ENCODE assay signal across 27 cellular contexts in genomic region chr7:87013136-87013840, GRCh38. TPM values are rescaled to one million over a fixed set of nuclear protein-coding genes. Genes with fewer than 3 reads are reported as not detected.
DNase-seq lines count a peak whose midpoint lies in the region; ATAC-seq, FAIRE-seq and TF ChIP-seq lines count a peak whose summit lies in the region.
"Had no signal": no experiment of that assay in that cellular context is flagged by ENCODE, and none has a peak within 500 bp of the region (broad histone marks: within the 10 kb centered on the region; RNA-seq: fewer than 3 reads in every experiment).

No MANE protein-coding gene starts in this region.

- H4K8ac ChIP-seq in IMR-90 (ENCODE audit: low read depth in 2 of 2, low read length in 2 of 2) (no peak overlapping the region), mesenchymal stem cell (ENCODE audit: low read length) (no peak overlapping the region)

- H3K4me2 ChIP-seq in A549 (no peak overlapping the region), IMR-90 (ENCODE audit: low read depth, low read length) (no peak overlapping the region), mesenchymal stem cell (ENCODE audit: low read length, poor library complexity, severe bottlenecking) (no peak overlapping the region)
- H3K4me2 ChIP-seq: BLaER1 had no signal

- H4K5ac ChIP-seq in IMR-90 (ENCODE audit: low read depth, low read length), result no peak overlapping the region

- ATAC-seq in A549 (no peak), IMR-90 (ENCODE audit: low read depth) (no peak), WTC11 (peak; percentile 26; the same call in 1 of the 2 replicates), SK-N-SH treated with all-trans-retinoic acid at 6 μM for 48 hours (no peak)
- ATAC-seq: GM12878 had no signal

- no peaks in the 10 kb centered on the region for H3K27me3 Mint-ChIP-seq in WTC11 (ENCODE audit: low read depth)

- H2BK15ac ChIP-seq in IMR-90 (ENCODE audit: low read depth, low read length) (no peak overlapping the region), mesenchymal stem cell (ENCODE audit: low read depth, poor library complexity, severe bottlenecking) (no peak overlapping the region)

- H3K18ac ChIP-seq in IMR-90 (ENCODE audit: low read depth, low read length) (no peak overlapping the region), mesenchymal stem cell (ENCODE audit: low read depth in 1 of 2, low read length in 2 of 2) (no peak overlapping the region)

- CTCF ChIA-PET in A549 (lab: Yijun Ruan, JAX), result interaction anchor here (1.3 kb wide), 1 partner anchor 10 kb away, joined by 3 read pairs; no protein-coding TSS in a partner anchor
- CTCF ChIA-PET in IMR-90 (lab: Yijun Ruan, JAX), result no interaction called here
- CTCF ChIA-PET in WTC11 (lab: Charles Lee), result interaction anchor here (0.7 kb wide), 1 partner anchor 24 kb away, joined by 3 read pairs; no protein-coding TSS in a partner anchor

- H3K27ac ChIP-seq in A549 (no peak overlapping the region), IMR-90 (ENCODE audit: insufficient read depth, low read length) (no peak overlapping the region), mesenchymal stem cell (ENCODE audit: low read length, poor library complexity, severe bottlenecking) (no peak overlapping the region)
- H3K27ac ChIP-seq: 22Rv1, BLaER1 had no signal

- H2BK5ac ChIP-seq in IMR-90 (ENCODE audit: low read depth, low read length, poor library complexity, severe bottlenecking) (no peak overlapping the region), mesenchymal stem cell (ENCODE audit: low read depth, low read length, poor library complexity, severe bottlenecking) (no peak overlapping the region)

- no peak overlapping the region for H3K4me3 Mint-ChIP-seq in WTC11
- H3K4me3 Mint-ChIP-seq: CD14-positive monocyte; CD4-positive, alpha-beta memory T cell; CD4-positive, CD25-positive, alpha-beta regulatory T cell; CD8-positive, alpha-beta memory T cell had no signal

- H3K4me3 ChIP-seq in A549 (no peak overlapping the region), IMR-90 (ENCODE audit: insufficient read depth, low read depth, low read length) (no peak overlapping the region), mesenchymal stem cell (ENCODE audit: insufficient read depth in 1 of 2, low read depth in 1 of 2, low read length in 2 of 2) (no peak overlapping the region)
- H3K4me3 ChIP-seq: BLaER1, GM12878 had no signal

- H4K20me1 ChIP-seq in IMR-90 (ENCODE audit: insufficient read depth, low read length), result no peaks in the 10 kb centered on the region
- H4K20me1 ChIP-seq: BLaER1 had no signal

- TF ChIP-seq CTCF in A549 (IDR thresholded peaks at IDR 0.05), result no peak
- TF ChIP-seq CTCF in IMR-90 (conservative IDR thresholded peaks at IDR 0.05; ENCODE audit: low read depth, low read length), result no peak
- TF ChIP-seq CTCF in WTC11 (IDR thresholded peaks at IDR 0.05), result no peak

- no peak overlapping the region for H2AFZ ChIP-seq in IMR-90 (replicated peaks; ENCODE audit: low read length, poor library complexity)
- no peak overlapping the region for H2AFZ ChIP-seq in mesenchymal stem cell (ENCODE audit: low read depth, low read length)

- no peaks in the 10 kb centered on the region for H3K9me3 ChIP-seq in A549
- H3K9me3 ChIP-seq in IMR-90 (ENCODE audit: control insufficient read depth, insufficient read depth, low read length), result no peaks in the 10 kb centered on the region
- no peaks in the 10 kb centered on the region for H3K9me3 ChIP-seq in mesenchymal stem cell (ENCODE audit: control insufficient read depth, low read length)
- H3K9me3 ChIP-seq: BE2C, BLaER1 had no signal

- H3K4me1 ChIP-seq in A549 (no peaks in the 10 kb centered on the region), IMR-90 (ENCODE audit: control insufficient read depth, insufficient read depth, low read length) (no peaks in the 10 kb centered on the region), mesenchymal stem cell (ENCODE audit: control insufficient read depth, insufficient read depth, low read depth, low read length) (no peaks in the 10 kb centered on the region)
- H3K4me1 ChIP-seq: BE2C, BLaER1 had no signal

- no peak overlapping the region for H3K56ac ChIP-seq in IMR-90 (ENCODE audit: extremely low read depth, insufficient read depth, low read length)

- H3K23ac ChIP-seq in IMR-90 (ENCODE audit: low read depth, low read length) (no peak overlapping the region), mesenchymal stem cell (ENCODE audit: low read length in 2 of 2) (no peak overlapping the region)

- no peak overlapping the region for H2AK9ac ChIP-seq in IMR-90 (replicated peaks; ENCODE audit: low read depth, low read length, poor library complexity)

- H3K79me1 ChIP-seq in IMR-90 (ENCODE audit: low read depth in 1 of 2, low read length in 2 of 2) (no peaks in the 10 kb centered on the region), mesenchymal stem cell (replicated peaks; ENCODE audit: low read length, poor library complexity, severe bottlenecking) (no peaks in the 10 kb centered on the region)

- no peak for FAIRE-seq in A549 (lab: Jason Lieb, UNC)
- FAIRE-seq: GM12878, GM19239 had no signal

- WGBS in A549 (ENCODE audit: missing lambda C conversion rate), result 2% methylated on average over 3 of the region's 3 CpGs
- no CpG with 5 or more reads among the region's 3 CpGs for WGBS in IMR-90 (ENCODE audit: extremely low coverage in 2 of 2, insufficient read length in 1 of 2), 2 experiments
- 85% methylated on average over 2 of the region's 3 CpGs for WGBS in mesenchymal stem cell

- DNase-seq in NCI-H82 (lab: John Stamatoyannopoulos, UW) (peak; percentile 53), NCI-H82 treated with DMSO at 0.1 percent for 48 hours (lab: John Stamatoyannopoulos, UW; ENCODE audit: unreplicated experiment) (no peak), A549 (ENCODE audit: low read depth in 1 of 2, low spot score in 1 of 2) (no peak), IMR-90 (no peak), WTC11 (ENCODE audit: low spot score) (no peak), mesenchymal stem cell (no peak)
- DNase-seq in activated effector memory CD4-positive, alpha-beta T cell treated with anti-CD3 and anti-CD28 coated beads, Interleukin-2, amount 50 U/mL, for 16 hours, result no peak
- DNase-seq: ACHN; BE2C; C1 segment of cervical spinal cord; CD4-positive, alpha-beta memory T cell; CD4-positive, CD25-positive, alpha-beta regulatory T cell; CD8-positive, alpha-beta memory T cell; COR-L47; DMS 273 treated with DMSO at 0.1 percent for 48 hours; DMS153; DMS79; DND-41; EL; GDM1 had no signal

- H2BK120ac ChIP-seq in IMR-90 (ENCODE audit: low read depth, low read length) (no peak overlapping the region), mesenchymal stem cell (ENCODE audit: low read depth, low read length) (no peak overlapping the region)

- H3K9ac ChIP-seq in IMR-90 (ENCODE audit: low read depth, low read length) (no peak overlapping the region), mesenchymal stem cell (ENCODE audit: low read length) (no peak overlapping the region)
- H3K9ac ChIP-seq: BLaER1 had no signal

- H3K4me1 Mint-ChIP-seq in WTC11, result peaks cover 11% of the 10 kb centered on the region
- H3K4me1 Mint-ChIP-seq: CD14-positive monocyte had no signal

- no peak overlapping the region for H4K91ac ChIP-seq in IMR-90 (ENCODE audit: insufficient read depth, low read depth, low read length)
- no peak overlapping the region for H4K91ac ChIP-seq in mesenchymal stem cell (ENCODE audit: low read length)

- H3K14ac ChIP-seq in IMR-90 (replicated peaks; ENCODE audit: low read depth, low read length), result no peak overlapping the region
- no peak overlapping the region for H3K14ac ChIP-seq in mesenchymal stem cell (ENCODE audit: low read length in 2 of 2)

- dilution Hi-C loops in IMR-90 (cut with HindIII; ENCODE audit: low sequenced_read_pairs, unreplicated experiment), result no loop called here

- no peak overlapping the region for H2BK20ac ChIP-seq in IMR-90 (ENCODE audit: low read depth, low read length)

- no peaks in the 10 kb centered on the region for H3K36me3 Mint-ChIP-seq in WTC11
- H3K36me3 Mint-ChIP-seq: CD14-positive monocyte; CD4-positive, alpha-beta memory T cell; CD4-positive, CD25-positive, alpha-beta regulatory T cell; CD8-positive, alpha-beta memory T cell had no signal

- POLR2A ChIA-PET in A549 (lab: Yijun Ruan, JAX), result no interaction called here
- POLR2A ChIA-PET in IMR-90 (lab: Charles Lee; ENCODE audit: unreplicated experiment), result no interaction called here
- POLR2A ChIA-PET in WTC11 (lab: Charles Lee), result interaction anchor here (0.6 to 0.9 kb wide), 2 partner anchors 20 to 95 kb away, joined by 5 to 7 read pairs; no protein-coding TSS in a partner anchor

- TF ChIP-seq POLR2A in A549 (IDR thresholded peaks at IDR 0.05; ENCODE audit: low read length), result no peak
- no peak for TF ChIP-seq POLR2A in IMR-90 (IDR thresholded peaks at IDR 0.05; ENCODE audit: low read depth, low read length)

- intact Hi-C loops in IMR-90 (cut with micrococcal nuclease), result no loop called here

- no TSS peak for BruUV-seq in IMR-90 (replicated peaks; lab: Mats Ljungman, UMichigan)

- H3K9me3 Mint-ChIP-seq in WTC11, result no peaks in the 10 kb centered on the region
- H3K9me3 Mint-ChIP-seq: CD4-positive, alpha-beta memory T cell; CD4-positive, CD25-positive, alpha-beta regulatory T cell; CD8-positive, alpha-beta memory T cell had no signal

- no peak overlapping the region for H3K4ac ChIP-seq in IMR-90 (ENCODE audit: low read depth, low read length)
- no peak overlapping the region for H3K4ac ChIP-seq in mesenchymal stem cell (ENCODE audit: low read depth in 1 of 2, low read length in 2 of 2)

- no peaks in the 10 kb centered on the region for H3K27me3 ChIP-seq in IMR-90 (ENCODE audit: control insufficient read depth, insufficient read depth, low read length)
- no peaks in the 10 kb centered on the region for H3K27me3 ChIP-seq in mesenchymal stem cell (ENCODE audit: control insufficient read depth in 1 of 2, insufficient read depth in 1 of 2, low read length in 2 of 2)
- H3K27me3 ChIP-seq: BLaER1 had no signal

- H3K27ac Mint-ChIP-seq in WTC11, result no peak overlapping the region; the same call in 1 of the 2 replicates
- H3K27ac Mint-ChIP-seq: CD14-positive monocyte; CD4-positive, CD25-positive, alpha-beta regulatory T cell had no signal

- no peaks in the 10 kb centered on the region for H3K9me1 ChIP-seq in IMR-90 (ENCODE audit: insufficient read depth, low read length)

- H2BK12ac ChIP-seq in mesenchymal stem cell (ENCODE audit: low read length in 2 of 2), result no peak overlapping the region

- no peaks in the 10 kb centered on the region for H3K36me3 ChIP-seq in IMR-90 (ENCODE audit: control insufficient read depth, insufficient read depth, low read length)
- no peaks in the 10 kb centered on the region for H3K36me3 ChIP-seq in mesenchymal stem cell (ENCODE audit: control insufficient read depth in 1 of 2, insufficient read depth in 2 of 2, low read depth in 1 of 2, low read length in 2 of 2)
- H3K36me3 ChIP-seq: BE2C, BLaER1 had no signal

- TF ChIP-seq RAD21 in A549 (conservative IDR thresholded peaks at IDR 0.05 in 1 of 2, IDR thresholded peaks at IDR 0.05 in 1 of 2) (no peak), IMR-90 (IDR thresholded peaks at IDR 0.05; ENCODE audit: low read length) (no peak)

- no peak for TF ChIP-seq EP300 in A549 (IDR thresholded peaks at IDR 0.05)

- in situ Hi-C loops in IMR-90 (cut with MboI; ENCODE audit: low sequenced_read_pairs), result no loop called here

- H2AK5ac ChIP-seq in IMR-90 (ENCODE audit: low read depth, low read length) (no peak overlapping the region), mesenchymal stem cell (ENCODE audit: low read length, severe bottlenecking) (no peak overlapping the region)

RNA-seq across cellular contexts. Expression of gene ELAPOR2, which starts 46.2 kb away (rescaled TPM):
- polyA plus RNA-seq in A549 (2011; rRNA removed) (0.19 and 0.38 TPM in 2 replicates), A549 (2017; fragmentation: RNase III; extraction: RNeasy Plus Mini Kit Qiagen cat#74134 plus additional on column Dnase treatment) (0.21 TPM in 1 of 3 replicates, not detected in the others), IMR-90 (2012; rRNA removed) (0.34 and 0.62 TPM in 2 replicates)
- polyA plus RNA-seq in A549 (2012; cell fraction: cytosol; rRNA removed), result 0.03 TPM in 2 replicates
- not detected in 2 replicates for polyA plus RNA-seq in A549 (2012; cell fraction: nucleus; rRNA removed)
- not detected in 2 replicates for polyA minus RNA-seq in A549 (2011; rRNA and poly(A)+ RNA removed)
- total RNA-seq in IMR-90 (2012; rRNA removed) (0.83 and 1.3 TPM in 2 replicates), WTC11 (2021) (38.7 to 42.7 TPM (median 41.6 TPM) in 3 replicates)
- 0.11 and 0.13 TPM in 2 replicates for polyA plus RNA-seq in IMR-90 (2012; cell fraction: cytosol; rRNA removed)
- 0.09 and 1.6 TPM in 2 replicates for polyA plus RNA-seq in IMR-90 (2012; cell fraction: nucleus; rRNA removed; ENCODE audit: low replicate concordance)
- 5.9 TPM for polyA plus RNA-seq in mesenchymal stem cell (2013, experiment 1 of 2)
- polyA plus RNA-seq in mesenchymal stem cell (2013, experiment 2 of 2), result 6.2 TPM
- total RNA-seq: A673 had no signal
- polyA plus RNA-seq: CD14-positive monocyte had no signal

Comparison
In these comparisons a context has a peak if more than half of its experiments do, and no peak if none do; other contexts are left out.
1. RNA of gene ELAPOR2, which starts 46.2 kb away (total RNA-seq): 38.7 to 42.7 TPM in WTC11; 0.83 to 1.3 TPM in IMR-90; every median in the first group is over 10 times any median in the second.